1 cellular context compared by ENCODE assay signal in genomic region chr4:62209757-62210156, GRCh38.
TF ChIP-seq lines count a peak whose summit lies in the region.

No MANE protein-coding gene starts in this region.

TF ChIP-seq in H1, 55 proteins besides CTCF, POLR2A, EP300 and RAD21:
- TF ChIP-seq POLR2AphosphoS5 (IDR thresholded peaks at IDR 0.05; ENCODE audit: low read depth, low read length) (no peak), GABPA (IDR thresholded peaks at IDR 0.05; ENCODE audit: borderline replicate concordance, insufficient read depth, low read length) (no peak), BCL11A (IDR thresholded peaks at IDR 0.05; ENCODE audit: low read depth in 2 of 2, low read length in 2 of 2) (no peak), TAF1 (IDR thresholded peaks at IDR 0.05; ENCODE audit: low read depth, low read length) (no peak), HDAC6 (IDR thresholded peaks at IDR 0.05; ENCODE audit: low read depth, low read length) (no peak), HDAC2 (IDR thresholded peaks at IDR 0.05; ENCODE audit: borderline replicate concordance in 1 of 2, low read depth in 2 of 2, low read length in 2 of 2) (no peak), SIRT6 (IDR thresholded peaks at IDR 0.05; ENCODE audit: low read length) (no peak), E2F6 (IDR thresholded peaks at IDR 0.05) (no peak), YY1 (IDR thresholded peaks at IDR 0.05; ENCODE audit: low read depth, low read length) (no peak)
TF ChIP-seq in H1: peak in this region for 0.
